In the genomic region with DNA sequence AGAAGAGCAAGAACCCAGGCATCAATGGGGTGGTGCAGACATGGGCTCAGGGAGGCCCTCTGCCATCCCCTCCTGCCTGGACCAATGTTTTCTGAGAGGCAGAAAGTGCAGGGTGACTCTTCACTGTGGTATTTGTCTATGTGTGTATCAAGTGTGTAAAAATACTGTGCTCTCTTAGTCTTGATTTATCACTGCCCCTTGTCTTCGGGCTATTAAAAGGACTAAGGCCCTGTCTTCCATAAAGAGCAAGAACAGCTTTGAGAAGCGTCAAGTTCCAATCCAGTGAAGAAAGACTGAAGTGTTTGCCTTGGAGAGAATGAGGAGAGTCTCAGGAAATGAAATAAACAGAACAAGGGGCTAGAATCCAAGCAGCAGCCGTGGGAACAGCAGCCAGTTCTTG, we compare ENCODE assay signal across 15 cellular contexts. TPM values are rescaled to one million over a fixed set of nuclear protein-coding genes. Genes with fewer than 3 reads are reported as not detected.
DNase-seq lines count a peak whose midpoint lies in the region; ATAC-seq, FAIRE-seq and TF ChIP-seq lines count a peak whose summit lies in the region.
"Had no signal": no experiment of that assay in that cellular context is flagged by ENCODE, and none has a peak within 500 bp of the region (broad histone marks: within the 10 kb centered on the region; RNA-seq: fewer than 3 reads in every experiment).

No MANE protein-coding gene starts in this region.

- CTCF ChIA-PET in activated CD8-positive, alpha-beta memory T cell treated with anti-CD3 and anti-CD28 coated beads, Interleukin-2, amount 10 ng/mL, durations not matched to agents 7 days and 5 days (lab: Charles Lee) = interaction anchor here (1.4 kb wide), 1 partner anchor 8 kb away, joined by 4 read pairs; no protein-coding TSS in a partner anchor

- H3K27me3 Mint-ChIP-seq in HFFc6 (ENCODE audit: insufficient read depth) (peaks cover 1% of the 10 kb centered on the region; the same call in 1 of the 2 replicates), chondrocyte (ENCODE audit: low read depth) (no peaks in the 10 kb centered on the region)
- peaks cover 63% of the 10 kb centered on the region for H3K27me3 Mint-ChIP-seq in activated CD8-positive, alpha-beta memory T cell treated with anti-CD3 and anti-CD28 coated beads, Interleukin-2, amount 10 ng/mL, durations not matched to agents 7 days and 5 days

- H3K27me3 ChIP-seq in stomach smooth muscle (ENCODE audit: control insufficient read depth in 1 of 2, insufficient read depth in 2 of 2, low read length in 2 of 2) = no peaks in the 10 kb centered on the region

- H3K4me3 Mint-ChIP-seq in HFFc6 (peak overlapping the region; percentile 20; the same call in 1 of the 2 replicates), chondrocyte (ENCODE audit: unreplicated experiment) (no peak overlapping the region)
- H3K4me3 Mint-ChIP-seq in activated CD8-positive, alpha-beta memory T cell treated with anti-CD3 and anti-CD28 coated beads, Interleukin-2, amount 10 ng/mL, durations not matched to agents 7 days and 5 days = no peak overlapping the region
- H3K4me3 Mint-ChIP-seq: activated CD4-positive, alpha-beta T cell treated with anti-CD3 and anti-CD28 coated beads for 36 hours; CD8-positive, alpha-beta T cell; natural killer cell had no signal

- H3K36me3 ChIP-seq in stomach smooth muscle (ENCODE audit: control insufficient read depth in 2 of 2, insufficient read depth in 2 of 2, low read length in 2 of 2) = peaks cover 0 to 3% of the 10 kb centered on the region in 2 donors

- DNase-seq in HFFc6 (peak; percentile 50), chondrocyte (ENCODE audit: low spot score) (no peak), kidney tubule cell (ENCODE audit: low spot score) (peak; percentile 56), urothelium cell line (ENCODE audit: low spot score) (no peak), SK-N-DZ (ENCODE audit: low spot score) (no peak)
- DNase-seq in activated CD8-positive, alpha-beta memory T cell treated with anti-CD3 and anti-CD28 coated beads, Interleukin-2, amount 10 ng/mL, durations not matched to agents 7 days and 5 days = no peak
- DNase-seq in activated CD8-positive, alpha-beta memory T cell treated with anti-CD3 and anti-CD28 coated beads, Interleukin-2, amount 50 U/mL, for 4 hours = no peak
- DNase-seq: activated CD4-positive, alpha-beta T cell treated with anti-CD3 and anti-CD28 coated beads for 36 hours; activated gamma-delta T cell treated with Interleukin-2 at 50 U/mL for 16 hours; CD8-positive, alpha-beta T cell; dermis blood vessel endothelial cell; natural killer cell; NCI-H226 had no signal

- peaks cover 28% of the 10 kb centered on the region for H3K4me1 ChIP-seq in stomach smooth muscle (ENCODE audit: control insufficient read depth, insufficient read depth, low read length)

- FAIRE-seq in urothelium cell line (lab: Jason Lieb, UNC) = no peak

- ATAC-seq in activated CD8-positive, alpha-beta memory T cell treated with anti-CD3 and anti-CD28 coated beads, Interleukin-2, amount 10 ng/mL, durations not matched to agents 7 days and 5 days = no peak
- ATAC-seq: activated CD4-positive, alpha-beta T cell treated with anti-CD3 and anti-CD28 coated beads for 36 hours; CD8-positive, alpha-beta T cell; HCT116; natural killer cell had no signal

- H3K36me3 Mint-ChIP-seq in HFFc6 (ENCODE audit: low read depth) = peaks cover 11% of the 10 kb centered on the region
- H3K36me3 Mint-ChIP-seq in chondrocyte (ENCODE audit: low read depth) = peaks cover 1% of the 10 kb centered on the region
- H3K36me3 Mint-ChIP-seq in activated CD8-positive, alpha-beta memory T cell treated with anti-CD3 and anti-CD28 coated beads, Interleukin-2, amount 10 ng/mL, durations not matched to agents 7 days and 5 days = no peaks in the 10 kb centered on the region
- H3K36me3 Mint-ChIP-seq: CD8-positive, alpha-beta T cell had no signal

- peak overlapping the region in 1 of 2 donors; percentile 30 for H3K4me3 ChIP-seq in stomach smooth muscle (ENCODE audit: low read length in 2 of 2)

- H3K9ac ChIP-seq in stomach smooth muscle (ENCODE audit: low read length in 2 of 2) = no peak overlapping the region

- H3K27ac ChIP-seq in stomach smooth muscle (ENCODE audit: low read length) = peak overlapping the region; percentile 95

- no peaks in the 10 kb centered on the region for H3K9me3 ChIP-seq in stomach smooth muscle (ENCODE audit: control insufficient read depth in 2 of 2, low read length in 2 of 2)

- H3K4me1 Mint-ChIP-seq in HFFc6 (ENCODE audit: low read depth) = peaks cover 92% of the 10 kb centered on the region
- peaks cover 92% of the 10 kb centered on the region for H3K4me1 Mint-ChIP-seq in chondrocyte (ENCODE audit: low read depth)
- H3K4me1 Mint-ChIP-seq in activated CD8-positive, alpha-beta memory T cell treated with anti-CD3 and anti-CD28 coated beads, Interleukin-2, amount 10 ng/mL, durations not matched to agents 7 days and 5 days = peaks cover 7% of the 10 kb centered on the region

- H3K9me3 Mint-ChIP-seq in HFFc6 = no peaks in the 10 kb centered on the region
- peaks cover 5% of the 10 kb centered on the region for H3K9me3 Mint-ChIP-seq in chondrocyte (ENCODE audit: low read depth)
- no peaks in the 10 kb centered on the region for H3K9me3 Mint-ChIP-seq in activated CD8-positive, alpha-beta memory T cell treated with anti-CD3 and anti-CD28 coated beads, Interleukin-2, amount 10 ng/mL, durations not matched to agents 7 days and 5 days (ENCODE audit: low read depth)
- H3K9me3 Mint-ChIP-seq: CD8-positive, alpha-beta T cell; natural killer cell had no signal

- peak overlapping the region; percentile 67 for H3K27ac Mint-ChIP-seq in HFFc6
- peak overlapping the region; percentile 93 for H3K27ac Mint-ChIP-seq in chondrocyte (ENCODE audit: unreplicated experiment)
- H3K27ac Mint-ChIP-seq in activated CD8-positive, alpha-beta memory T cell treated with anti-CD3 and anti-CD28 coated beads, Interleukin-2, amount 10 ng/mL, durations not matched to agents 7 days and 5 days = no peak overlapping the region
- H3K27ac Mint-ChIP-seq: activated CD4-positive, alpha-beta T cell treated with anti-CD3 and anti-CD28 coated beads for 36 hours; CD8-positive, alpha-beta T cell had no signal

- TF ChIP-seq CTCF in HFFc6 (IDR thresholded peaks at IDR 0.05) (no peak), chondrocyte (IDR thresholded peaks at IDR 0.05) (no peak)

RNA-seq across cellular contexts. Expression of gene PRSS23, which starts 14.4 kb away (rescaled TPM):
- total RNA-seq in HFFc6 (2021; fragmentation: NEBNext Ultra II Directional; extraction: Animal tissue kit (Norgen Biotek cat#: 25700)) = 100 to 1,000 TPM; 192 to 356 (median 243) TPM
- 464 to 742 TPM (median 737 TPM) in 3 replicates for total RNA-seq in chondrocyte
- total RNA-seq in activated CD8-positive, alpha-beta memory T cell treated with anti-CD3 and anti-CD28 coated beads, Interleukin-2, amount 10 ng/mL, durations not matched to agents 7 days and 5 days = 1 to 10 TPM in 1 of 2 experiments, under 1 TPM in 1; 0.85 to 4.9 TPM
- polyA plus RNA-seq in SK-N-DZ (2014; cell fraction: cytosol; rRNA removed) = 3.0 and 5.2 TPM in 2 replicates
- polyA plus RNA-seq in SK-N-DZ (2014; cell fraction: nucleus; rRNA removed) = 0.87 and 1.3 TPM in 2 replicates

Comparison
In these comparisons a context has a peak if more than half of its experiments do, and no peak if none do; other contexts are left out.
1. DNase-seq: peak in HFFc6 (single experiment) and kidney tubule cell (single experiment); none in chondrocyte (single experiment), activated CD8-positive, alpha-beta memory T cell treated with anti-CD3 and anti-CD28 coated beads, Interleukin-2, amount 10 ng/mL, durations not matched to agents 7 days and 5 days (single experiment), activated CD8-positive, alpha-beta memory T cell treated with anti-CD3 and anti-CD28 coated beads, Interleukin-2, amount 50 U/mL, for 4 hours (single experiment), urothelium cell line (single experiment) and SK-N-DZ (single experiment).
2. RNA of gene PRSS23, which starts 14.4 kb away (total RNA-seq): 464 to 742 TPM in chondrocyte and 192 to 356 TPM in HFFc6; 0.85 to 4.9 TPM in activated CD8-positive, alpha-beta memory T cell treated with anti-CD3 and anti-CD28 coated beads, Interleukin-2, amount 10 ng/mL, durations not matched to agents 7 days and 5 days; every median in the first group is over 10 times any median in the second.